Comparison of ENCODE assay signal across 17 cellular contexts in genomic region chr20:2585811-2586210, GRCh38. TPM values are rescaled to one million over a fixed set of nuclear protein-coding genes. Genes with fewer than 3 reads are reported as not detected.
DNase-seq lines count a peak whose midpoint lies in the region; ATAC-seq and TF ChIP-seq lines count a peak whose summit lies in the region.
"Had no signal": no experiment of that assay in that cellular context is flagged by ENCODE, and none has a peak within 500 bp of the region (broad histone marks: within the 10 kb centered on the region; RNA-seq: fewer than 3 reads in every experiment).

No MANE protein-coding gene starts in this region.

- CTCF ChIA-PET in activated CD8-positive, alpha-beta memory T cell treated with anti-CD3 and anti-CD28 coated beads, Interleukin-2, amount 10 ng/mL, durations not matched to agents 7 days and 5 days (lab: Charles Lee), result no interaction called here

- peak; percentile 9 for DNase-seq in activated CD8-positive, alpha-beta memory T cell treated with anti-CD3 and anti-CD28 coated beads, Interleukin-2, amount 10 ng/mL, durations not matched to agents 7 days and 5 days
- no peak for DNase-seq in activated CD8-positive, alpha-beta memory T cell treated with anti-CD3 and anti-CD28 coated beads, Interleukin-2, amount 50 U/mL, for 48 hours
- DNase-seq in fibroblast of pulmonary artery (ENCODE audit: low read depth), result peak; percentile 53
- DNase-seq in RPMI8226, result no peak
- no peak for DNase-seq in sciatic nerve (ENCODE audit: low spot score)
- no peak for DNase-seq in OCI-M2 (lab: John Stamatoyannopoulos, UW; ENCODE audit: unreplicated experiment)
- DNase-seq: activated naive CD4-positive, alpha-beta T cell treated with anti-CD3 and anti-CD28 coated beads for 36 hours; HFFc6; immature natural killer cell; NCI-H1048; NCI-H2171 treated with DMSO at 0.1 percent for 48 hours; nucleus accumbens; small intestine had no signal

- H3K4me3 ChIP-seq in fibroblast of pulmonary artery (replicated peaks; ENCODE audit: low read depth, low read length), result no peak overlapping the region

- H3K4me1 Mint-ChIP-seq in activated CD8-positive, alpha-beta memory T cell treated with anti-CD3 and anti-CD28 coated beads, Interleukin-2, amount 10 ng/mL, durations not matched to agents 7 days and 5 days, result no peaks in the 10 kb centered on the region
- H3K4me1 Mint-ChIP-seq: immature natural killer cell, mesothelial cell of epicardium, WTC11 had no signal

- no peaks in the 10 kb centered on the region for H3K9me3 Mint-ChIP-seq in activated CD8-positive, alpha-beta memory T cell treated with anti-CD3 and anti-CD28 coated beads, Interleukin-2, amount 10 ng/mL, durations not matched to agents 7 days and 5 days (ENCODE audit: low read depth)
- H3K9me3 Mint-ChIP-seq: activated naive CD4-positive, alpha-beta T cell treated with anti-CD3 and anti-CD28 coated beads for 36 hours; HFFc6; immature natural killer cell had no signal

- H3K27me3 Mint-ChIP-seq in activated CD8-positive, alpha-beta memory T cell treated with anti-CD3 and anti-CD28 coated beads, Interleukin-2, amount 10 ng/mL, durations not matched to agents 7 days and 5 days, result peaks cover 22% of the 10 kb centered on the region

- no peak overlapping the region for H3K4me3 Mint-ChIP-seq in activated CD8-positive, alpha-beta memory T cell treated with anti-CD3 and anti-CD28 coated beads, Interleukin-2, amount 10 ng/mL, durations not matched to agents 7 days and 5 days
- H3K4me3 Mint-ChIP-seq: activated naive CD4-positive, alpha-beta T cell treated with anti-CD3 and anti-CD28 coated beads for 36 hours; HFFc6; immature natural killer cell; mesothelial cell of epicardium; WTC11 had no signal

- no peak for TF ChIP-seq CTCF in fibroblast of pulmonary artery (IDR thresholded peaks at IDR 0.05; ENCODE audit: low read length, missing control alignments)

- H3K36me3 Mint-ChIP-seq in activated CD8-positive, alpha-beta memory T cell treated with anti-CD3 and anti-CD28 coated beads, Interleukin-2, amount 10 ng/mL, durations not matched to agents 7 days and 5 days, result no peaks in the 10 kb centered on the region
- H3K36me3 Mint-ChIP-seq: mesothelial cell of epicardium, WTC11 had no signal

- intact Hi-C loops in sciatic nerve (cut with DNase I), result no loop called here

- H3K27ac Mint-ChIP-seq in activated CD8-positive, alpha-beta memory T cell treated with anti-CD3 and anti-CD28 coated beads, Interleukin-2, amount 10 ng/mL, durations not matched to agents 7 days and 5 days, result no peak overlapping the region
- H3K27ac Mint-ChIP-seq: activated naive CD4-positive, alpha-beta T cell treated with anti-CD3 and anti-CD28 coated beads for 36 hours; HFFc6; immature natural killer cell; mesothelial cell of epicardium; WTC11 had no signal

- no peak for ATAC-seq in activated CD8-positive, alpha-beta memory T cell treated with anti-CD3 and anti-CD28 coated beads, Interleukin-2, amount 10 ng/mL, durations not matched to agents 7 days and 5 days
- ATAC-seq in SK-N-SH treated with all-trans-retinoic acid at 6 μM for 48 hours (peak; percentile 27; the same call in 1 of the 3 replicates), sciatic nerve (no peak), HG02938 (IDR thresholded peaks at IDR 0.05; ENCODE audit: unreplicated experiment) (no peak)
- ATAC-seq: WTC11 had no signal

TF ChIP-seq in SK-N-SH treated with all-trans-retinoic acid at 6 μM for 48 hours, 23 proteins besides CTCF, POLR2A, EP300 and RAD21 (continues in another document):
- TF ChIP-seq CREB5 (CRISPR knock-in tag; IDR thresholded peaks at IDR 0.05; ENCODE audit: low read depth), result no peak
- no peak for TF ChIP-seq ARNTL (CRISPR knock-in tag; IDR thresholded peaks at IDR 0.05; ENCODE audit: borderline replicate concordance, low read depth)
- TF ChIP-seq ZC3H10 (CRISPR knock-in tag; IDR thresholded peaks at IDR 0.05), result no peak
- TF ChIP-seq SNAI2 (CRISPR knock-in tag; IDR thresholded peaks at IDR 0.05), result no peak
- TF ChIP-seq PATZ1 (CRISPR knock-in tag; IDR thresholded peaks at IDR 0.05; ENCODE audit: borderline replicate concordance), result no peak
- no peak for TF ChIP-seq CSDC2 (CRISPR knock-in tag; IDR thresholded peaks at IDR 0.05)
- TF ChIP-seq ZNF70 (CRISPR knock-in tag; IDR thresholded peaks at IDR 0.05), result no peak
- TF ChIP-seq ISL1 (CRISPR knock-in tag; IDR thresholded peaks at IDR 0.05), result no peak
- TF ChIP-seq ZNF8 (CRISPR knock-in tag; IDR thresholded peaks at IDR 0.05), result no peak
- TF ChIP-seq CSRNP3 (CRISPR knock-in tag; IDR thresholded peaks at IDR 0.05), result no peak
- TF ChIP-seq, protein P1, sequence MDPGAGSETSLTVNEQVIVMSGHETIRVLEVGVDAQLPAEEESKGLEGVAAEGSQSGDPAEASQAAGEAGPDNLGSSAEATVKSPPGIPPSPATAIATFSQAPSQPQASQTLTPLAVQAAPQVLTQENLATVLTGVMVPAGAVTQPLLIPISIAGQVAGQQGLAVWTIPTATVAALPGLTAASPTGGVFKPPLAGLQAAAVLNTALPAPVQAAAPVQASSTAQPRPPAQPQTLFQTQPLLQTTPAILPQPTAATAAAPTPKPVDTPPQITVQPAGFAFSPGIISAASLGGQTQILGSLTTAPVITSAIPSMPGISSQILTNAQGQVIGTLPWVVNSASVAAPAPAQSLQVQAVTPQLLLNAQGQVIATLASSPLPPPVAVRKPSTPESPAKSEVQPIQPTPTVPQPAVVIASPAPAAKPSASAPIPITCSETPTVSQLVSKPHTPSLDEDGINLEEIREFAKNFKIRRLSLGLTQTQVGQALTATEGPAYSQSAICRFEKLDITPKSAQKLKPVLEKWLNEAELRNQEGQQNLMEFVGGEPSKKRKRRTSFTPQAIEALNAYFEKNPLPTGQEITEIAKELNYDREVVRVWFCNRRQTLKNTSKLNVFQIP (CRISPR knock-in tag; IDR thresholded peaks at IDR 0.05; ENCODE audit: borderline replicate concordance, low read depth), result no peak
- no peak for TF ChIP-seq PPARA (CRISPR knock-in tag; IDR thresholded peaks at IDR 0.05; ENCODE audit: borderline replicate concordance)
- TF ChIP-seq ESRRG (CRISPR knock-in tag; IDR thresholded peaks at IDR 0.05), result no peak
- TF ChIP-seq ZFP30 (CRISPR knock-in tag; IDR thresholded peaks at IDR 0.05), result no peak
- TF ChIP-seq RARB (CRISPR knock-in tag; IDR thresholded peaks at IDR 0.05), result no peak
- TF ChIP-seq GLIS3 (CRISPR knock-in tag; IDR thresholded peaks at IDR 0.05), result no peak
- TF ChIP-seq ZFP3 (CRISPR knock-in tag; IDR thresholded peaks at IDR 0.05), result no peak

RNA-seq across cellular contexts. Expression of gene TMC2, which starts 49.4 kb away (rescaled TPM):
- not detected for total RNA-seq in activated CD8-positive, alpha-beta memory T cell treated with anti-CD3 and anti-CD28 coated beads, Interleukin-2, amount 10 ng/mL, durations not matched to agents 7 days and 5 days
- total RNA-seq in sciatic nerve, result 0.22 TPM
- total RNA-seq: activated naive CD4-positive, alpha-beta T cell treated with anti-CD3 and anti-CD28 coated beads for 36 hours; HFFc6; WTC11 had no signal

Comparison
In these comparisons a context has a peak if more than half of its experiments do, and no peak if none do; other contexts are left out.
1. DNase-seq: peak in activated CD8-positive, alpha-beta memory T cell treated with anti-CD3 and anti-CD28 coated beads, Interleukin-2, amount 10 ng/mL, durations not matched to agents 7 days and 5 days (single experiment) and fibroblast of pulmonary artery (single experiment); none in activated CD8-positive, alpha-beta memory T cell treated with anti-CD3 and anti-CD28 coated beads, Interleukin-2, amount 50 U/mL, for 48 hours (single experiment), RPMI8226 (single experiment), sciatic nerve (single experiment) and OCI-M2 (single experiment).